In the genomic region with DNA sequence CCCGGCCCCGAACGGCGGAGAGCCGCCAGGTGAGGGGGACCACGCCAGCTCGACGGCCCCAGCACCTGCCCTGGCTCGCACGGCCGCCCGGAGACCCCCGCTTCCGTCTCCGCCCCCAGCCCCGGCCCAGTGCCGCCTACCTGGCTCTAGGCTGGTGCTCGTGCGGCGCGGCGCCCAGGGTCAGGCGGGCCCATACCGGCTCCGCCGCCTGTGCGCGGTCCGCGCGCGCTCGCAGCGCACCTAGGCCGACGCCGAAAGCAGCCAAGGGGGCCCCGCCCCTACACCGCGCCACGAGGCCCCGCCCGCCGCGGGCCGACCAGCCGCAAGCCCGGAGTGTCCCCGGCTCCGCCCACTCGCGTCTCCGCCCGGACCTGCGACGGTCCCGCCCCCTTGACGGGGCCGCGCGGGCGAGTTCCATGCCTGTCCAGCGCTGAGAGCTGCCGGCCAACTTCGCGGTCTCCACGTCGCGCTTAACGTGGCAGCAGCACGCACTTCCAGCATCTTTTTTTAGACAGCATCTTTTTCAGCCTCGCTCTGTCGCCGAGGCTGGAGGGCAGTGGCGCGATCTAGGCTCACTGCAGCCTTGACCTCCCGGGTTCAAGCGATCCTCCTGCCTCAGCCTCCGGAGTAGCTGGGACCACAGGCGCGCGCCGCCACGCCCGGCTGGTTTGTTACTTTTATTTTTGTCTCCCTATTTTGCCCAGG, we compare ENCODE assay signal across 1 cellular context.
TF ChIP-seq lines count a peak whose summit lies in the region.

A gene with protein sequence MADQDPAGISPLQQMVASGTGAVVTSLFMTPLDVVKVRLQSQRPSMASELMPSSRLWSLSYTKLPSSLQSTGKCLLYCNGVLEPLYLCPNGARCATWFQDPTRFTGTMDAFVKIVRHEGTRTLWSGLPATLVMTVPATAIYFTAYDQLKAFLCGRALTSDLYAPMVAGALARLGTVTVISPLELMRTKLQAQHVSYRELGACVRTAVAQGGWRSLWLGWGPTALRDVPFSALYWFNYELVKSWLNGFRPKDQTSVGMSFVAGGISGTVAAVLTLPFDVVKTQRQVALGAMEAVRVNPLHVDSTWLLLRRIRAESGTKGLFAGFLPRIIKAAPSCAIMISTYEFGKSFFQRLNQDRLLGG (minus strand): TSS at position 253 of the 705 bp plus-strand sequence. CDS start 1,261 bp downstream, outside the sequence.

TF ChIP-seq in HEK293, 187 proteins besides CTCF, POLR2A, EP300 and RAD21 (continued from another document):
- TF ChIP-seq ZNF624 (tag by site-specific recombination; IDR thresholded peaks at IDR 0.05) = no peak
- TF ChIP-seq, protein P1, sequence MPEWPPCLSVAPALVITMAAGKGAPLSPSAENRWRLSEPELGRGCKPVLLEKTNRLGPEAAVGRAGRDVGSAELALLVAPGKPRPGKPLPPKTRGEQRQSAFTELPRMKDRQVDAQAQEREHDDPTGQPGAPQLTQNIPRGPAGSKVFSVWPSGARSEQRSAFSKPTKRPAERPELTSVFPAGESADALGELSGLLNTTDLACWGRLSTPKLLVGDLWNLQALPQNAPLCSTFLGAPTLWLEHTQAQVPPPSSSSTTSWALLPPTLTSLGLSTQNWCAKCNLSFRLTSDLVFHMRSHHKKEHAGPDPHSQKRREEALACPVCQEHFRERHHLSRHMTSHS (tag by site-specific recombination; IDR thresholded peaks at IDR 0.05) = no peak
- 0 out of 2 replicates have a peak, but pooled peaks have one; percentile 39 for TF ChIP-seq ZNF596 (tag by site-specific recombination; IDR thresholded peaks at IDR 0.05)
- no peak for TF ChIP-seq ZNF202 (tag by site-specific recombination; IDR thresholded peaks at IDR 0.05; ENCODE audit: borderline replicate concordance)
- TF ChIP-seq OSR2 (tag by site-specific recombination; IDR thresholded peaks at IDR 0.05) = no peak
- TF ChIP-seq ZNF560 (tag by site-specific recombination; IDR thresholded peaks at IDR 0.05; ENCODE audit: borderline replicate concordance) = no peak
- no peak for TF ChIP-seq ZNF558 (tag by site-specific recombination; IDR thresholded peaks at IDR 0.05)
- TF ChIP-seq SP2 (tag by site-specific recombination; IDR thresholded peaks at IDR 0.05) = peak; percentile 51
- TF ChIP-seq MEIS1 (CRISPR knock-in tag; IDR thresholded peaks at IDR 0.05; ENCODE audit: borderline replicate concordance) = no peak
- TF ChIP-seq, protein P2, sequence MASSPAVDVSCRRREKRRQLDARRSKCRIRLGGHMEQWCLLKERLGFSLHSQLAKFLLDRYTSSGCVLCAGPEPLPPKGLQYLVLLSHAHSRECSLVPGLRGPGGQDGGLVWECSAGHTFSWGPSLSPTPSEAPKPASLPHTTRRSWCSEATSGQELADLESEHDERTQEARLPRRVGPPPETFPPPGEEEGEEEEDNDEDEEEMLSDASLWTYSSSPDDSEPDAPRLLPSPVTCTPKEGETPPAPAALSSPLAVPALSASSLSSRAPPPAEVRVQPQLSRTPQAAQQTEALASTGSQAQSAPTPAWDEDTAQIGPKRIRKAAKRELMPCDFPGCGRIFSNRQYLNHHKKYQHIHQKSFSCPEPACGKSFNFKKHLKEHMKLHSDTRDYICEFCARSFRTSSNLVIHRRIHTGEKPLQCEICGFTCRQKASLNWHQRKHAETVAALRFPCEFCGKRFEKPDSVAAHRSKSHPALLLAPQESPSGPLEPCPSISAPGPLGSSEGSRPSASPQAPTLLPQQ (tag by site-specific recombination; IDR thresholded peaks at IDR 0.05) = peak; percentile 62; the same call in 1 of the 2 replicates
- peak; percentile 69 for TF ChIP-seq ZFHX2 (tag by site-specific recombination; conservative IDR thresholded peaks at IDR 0.05)
- no peak for TF ChIP-seq ZNF16 (tag by site-specific recombination; IDR thresholded peaks at IDR 0.05; ENCODE audit: low read depth)
- no peak for TF ChIP-seq ZNF529 (tag by site-specific recombination; IDR thresholded peaks at IDR 0.05; ENCODE audit: insufficient replicate concordance)
- TF ChIP-seq ZNF555 (tag by site-specific recombination; conservative IDR thresholded peaks at IDR 0.05) = no peak
- TF ChIP-seq KLF9 (tag by site-specific recombination; IDR thresholded peaks at IDR 0.05; ENCODE audit: low read depth) = peak; percentile 85
- TF ChIP-seq YY2 (tag by site-specific recombination; IDR thresholded peaks at IDR 0.05) = no peak
- TF ChIP-seq ZNF530 (tag by site-specific recombination; IDR thresholded peaks at IDR 0.05; ENCODE audit: low read depth) = no peak
- TF ChIP-seq ZNF302 (tag by site-specific recombination; IDR thresholded peaks at IDR 0.05; ENCODE audit: low read depth) = no peak
- TF ChIP-seq, protein P3, sequence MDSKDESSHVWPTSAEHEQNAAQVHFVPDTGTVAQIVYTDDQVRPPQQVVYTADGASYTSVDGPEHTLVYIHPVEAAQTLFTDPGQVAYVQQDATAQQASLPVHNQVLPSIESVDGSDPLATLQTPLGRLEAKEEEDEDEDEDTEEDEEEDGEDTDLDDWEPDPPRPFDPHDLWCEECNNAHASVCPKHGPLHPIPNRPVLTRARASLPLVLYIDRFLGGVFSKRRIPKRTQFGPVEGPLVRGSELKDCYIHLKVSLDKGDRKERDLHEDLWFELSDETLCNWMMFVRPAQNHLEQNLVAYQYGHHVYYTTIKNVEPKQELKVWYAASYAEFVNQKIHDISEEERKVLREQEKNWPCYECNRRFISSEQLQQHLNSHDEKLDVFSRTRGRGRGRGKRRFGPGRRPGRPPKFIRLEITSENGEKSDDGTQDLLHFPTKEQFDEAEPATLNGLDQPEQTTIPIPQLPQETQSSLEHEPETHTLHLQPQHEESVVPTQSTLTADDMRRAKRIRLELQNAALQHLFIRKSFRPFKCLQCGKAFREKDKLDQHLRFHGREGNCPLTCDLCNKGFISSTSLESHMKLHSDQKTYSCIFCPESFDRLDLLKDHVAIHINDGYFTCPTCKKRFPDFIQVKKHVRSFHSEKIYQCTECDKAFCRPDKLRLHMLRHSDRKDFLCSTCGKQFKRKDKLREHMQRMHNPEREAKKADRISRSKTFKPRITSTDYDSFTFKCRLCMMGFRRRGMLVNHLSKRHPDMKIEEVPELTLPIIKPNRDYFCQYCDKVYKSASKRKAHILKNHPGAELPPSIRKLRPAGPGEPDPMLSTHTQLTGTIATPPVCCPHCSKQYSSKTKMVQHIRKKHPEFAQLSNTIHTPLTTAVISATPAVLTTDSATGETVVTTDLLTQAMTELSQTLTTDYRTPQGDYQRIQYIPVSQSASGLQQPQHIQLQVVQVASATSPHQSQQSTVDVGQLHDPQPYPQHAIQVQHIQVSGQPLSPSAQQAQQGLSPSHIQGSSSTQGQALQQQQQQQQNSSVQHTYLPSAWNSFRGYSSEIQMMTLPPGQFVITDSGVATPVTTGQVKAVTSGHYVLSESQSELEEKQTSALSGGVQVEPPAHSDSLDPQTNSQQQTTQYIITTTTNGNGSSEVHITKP (tag by site-specific recombination; IDR thresholded peaks at IDR 0.05) = peak; percentile 31; the same call in 1 of the 2 replicates
